10 cellular contexts compared by ENCODE assay signal in genomic region chr2:101124684-101125366, GRCh38. TPM values are rescaled to one million over a fixed set of nuclear protein-coding genes. Genes with fewer than 3 reads are reported as not detected.
DNase-seq lines count a peak whose midpoint lies in the region; ATAC-seq and TF ChIP-seq lines count a peak whose summit lies in the region.
"Had no signal": no experiment of that assay in that cellular context is flagged by ENCODE, and none has a peak within 500 bp of the region (broad histone marks: within the 10 kb centered on the region; RNA-seq: fewer than 3 reads in every experiment).

No MANE protein-coding gene starts in this region.

- peaks cover 48% of the 10 kb centered on the region for H3K27me3 Mint-ChIP-seq in T-helper 17 cell

- H3K9me3 ChIP-seq in adipocyte (ENCODE audit: control insufficient read depth, low read length) (no peaks in the 10 kb centered on the region), heart right ventricle (no peaks in the 10 kb centered on the region), T-helper 17 cell (ENCODE audit: control insufficient read depth, low read length, poor library complexity, severe bottlenecking) (no peaks in the 10 kb centered on the region)
- H3K9me3 ChIP-seq: ovary had no signal

- peak overlapping the region; percentile 73 for H3K9ac ChIP-seq in adipocyte (ENCODE audit: low read length)

- no peaks in the 10 kb centered on the region for H3K36me3 ChIP-seq in adipocyte (ENCODE audit: control insufficient read depth, insufficient read depth, low read length, severe bottlenecking)
- H3K36me3 ChIP-seq in heart right ventricle, result no peaks in the 10 kb centered on the region
- H3K36me3 ChIP-seq: ovary had no signal

- H3K27me3 ChIP-seq in adipocyte (replicated peaks; ENCODE audit: control insufficient read depth, insufficient read depth, low read length), result no peaks in the 10 kb centered on the region
- no peaks in the 10 kb centered on the region for H3K27me3 ChIP-seq in heart right ventricle
- H3K27me3 ChIP-seq: ovary had no signal

- peak overlapping the region; percentile 70 for H3K4me3 ChIP-seq in adipocyte (ENCODE audit: low read length)
- H3K4me3 ChIP-seq in heart right ventricle, result peak overlapping the region in 3 of 10 donors; percentile 0 to 15 (median 3)
- H3K4me3 ChIP-seq: K562, ovary had no signal

- H3K4me3 Mint-ChIP-seq in T-helper 17 cell, result no peak overlapping the region

- intact Hi-C loops in heart right ventricle (cut with DNase I) (no loop called here), sciatic nerve (cut with DNase I) (no loop called here)

- WGBS in heart right ventricle, 2 donors, result 11 to 13% methylated on average over 7 of the region's 7 CpGs

- ATAC-seq in heart right ventricle (peak; percentile 55 to 75 (median 64)), sciatic nerve (peak; percentile 93), T-helper 17 cell (no peak)
- ATAC-seq: K562 had no signal

- H3K4me1 Mint-ChIP-seq in T-helper 17 cell, result peaks cover 5% of the 10 kb centered on the region

- H3K27ac ChIP-seq in heart right ventricle, result peak overlapping the region; percentile 57 to 89 (median 75)
- H3K27ac ChIP-seq: ovary had no signal

- H3K27ac Mint-ChIP-seq in T-helper 17 cell, result no peak overlapping the region

- no peaks in the 10 kb centered on the region for H3K36me3 Mint-ChIP-seq in T-helper 17 cell (ENCODE audit: low read depth)

- H3K4me1 ChIP-seq in adipocyte (ENCODE audit: control insufficient read depth, insufficient read depth, low read length), result peaks cover 58% of the 10 kb centered on the region
- peaks cover 25 to 81% (median 60%) of the 10 kb centered on the region in 9 donors for H3K4me1 ChIP-seq in heart right ventricle

- peak; percentile 99 for DNase-seq in ELR (ENCODE audit: low read depth)
- peak; percentile 82 for DNase-seq in adipocyte (ENCODE audit: low read depth)
- DNase-seq in heart right ventricle, result peak; percentile 53 to 57
- DNase-seq in sciatic nerve (ENCODE audit: low spot score), result peak; percentile 81
- no peak for DNase-seq in stimulated activated naive CD4-positive, alpha-beta T cell treated with Interleukin-2 at 50 U/mL for 16 hours (lab: John Stamatoyannopoulos, UW)
- DNase-seq in NOMO-1 (lab: John Stamatoyannopoulos, UW; ENCODE audit: unreplicated experiment in 2 of 2), result no peak
- no peak for DNase-seq in NCI-H1105 treated with DMSO at 0.1 percent for 48 hours (lab: John Stamatoyannopoulos, UW)
- DNase-seq in T-helper 17 cell, result no peak

- TF ChIP-seq CTCF in heart right ventricle (IDR thresholded peaks at IDR 0.05), result no peak

RNA-seq across cellular contexts. Expression of gene TBC1D8, which starts 26.4 kb away (rescaled TPM):
- 10 to 100 TPM; 42.6 to 69.5 (median 55.8) TPM for total RNA-seq in heart right ventricle
- polyA plus RNA-seq in heart right ventricle, result 10 to 100 TPM; 24.0 to 41.6 TPM
- 20.1 TPM for total RNA-seq in sciatic nerve
- total RNA-seq in T-helper 17 cell, result 1 to 10 TPM in 1 of 2 donors, under 1 TPM in 1; 0.39 to 1.9 TPM

Comparison
In these comparisons a context has a peak if more than half of its experiments do, and no peak if none do; other contexts are left out.
1. DNase-seq: peak in ELR (single experiment), adipocyte (single experiment), heart right ventricle (2 of 2) and sciatic nerve (single experiment); none in stimulated activated naive CD4-positive, alpha-beta T cell treated with Interleukin-2 at 50 U/mL for 16 hours (single experiment), NOMO-1 (0 of 2), NCI-H1105 treated with DMSO at 0.1 percent for 48 hours (single experiment) and T-helper 17 cell (0 of 3).